In genomic region chr22:38416621-38417251, GRCh38 we compare ENCODE assay signal across 1 cellular context.
TF ChIP-seq lines count a peak whose summit lies in the region.

No MANE protein-coding gene starts in this region.

TF ChIP-seq in HepG2, 621 proteins besides CTCF, POLR2A, EP300 and RAD21 (continued from another document):
- TF ChIP-seq SAP130 (CRISPR knock-in tag; IDR thresholded peaks at IDR 0.05; ENCODE audit: low read depth) = no peak
- TF ChIP-seq, protein P1, sequence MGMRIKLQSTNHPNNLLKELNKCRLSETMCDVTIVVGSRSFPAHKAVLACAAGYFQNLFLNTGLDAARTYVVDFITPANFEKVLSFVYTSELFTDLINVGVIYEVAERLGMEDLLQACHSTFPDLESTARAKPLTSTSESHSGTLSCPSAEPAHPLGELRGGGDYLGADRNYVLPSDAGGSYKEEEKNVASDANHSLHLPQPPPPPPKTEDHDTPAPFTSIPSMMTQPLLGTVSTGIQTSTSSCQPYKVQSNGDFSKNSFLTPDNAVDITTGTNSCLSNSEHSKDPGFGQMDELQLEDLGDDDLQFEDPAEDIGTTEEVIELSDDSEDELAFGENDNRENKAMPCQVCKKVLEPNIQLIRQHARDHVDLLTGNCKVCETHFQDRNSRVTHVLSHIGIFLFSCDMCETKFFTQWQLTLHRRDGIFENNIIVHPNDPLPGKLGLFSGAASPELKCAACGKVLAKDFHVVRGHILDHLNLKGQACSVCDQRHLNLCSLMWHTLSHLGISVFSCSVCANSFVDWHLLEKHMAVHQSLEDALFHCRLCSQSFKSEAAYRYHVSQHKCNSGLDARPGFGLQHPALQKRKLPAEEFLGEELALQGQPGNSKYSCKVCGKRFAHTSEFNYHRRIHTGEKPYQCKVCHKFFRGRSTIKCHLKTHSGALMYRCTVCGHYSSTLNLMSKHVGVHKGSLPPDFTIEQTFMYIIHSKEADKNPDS (CRISPR knock-in tag; IDR thresholded peaks at IDR 0.05) = no peak
- no peak for TF ChIP-seq ZNF646 (CRISPR knock-in tag; IDR thresholded peaks at IDR 0.05)
- TF ChIP-seq STAT5B (CRISPR knock-in tag; IDR thresholded peaks at IDR 0.05) = no peak
- TF ChIP-seq ZNF329 (CRISPR knock-in tag; IDR thresholded peaks at IDR 0.05; ENCODE audit: low read depth) = no peak
- TF ChIP-seq, protein P2, sequence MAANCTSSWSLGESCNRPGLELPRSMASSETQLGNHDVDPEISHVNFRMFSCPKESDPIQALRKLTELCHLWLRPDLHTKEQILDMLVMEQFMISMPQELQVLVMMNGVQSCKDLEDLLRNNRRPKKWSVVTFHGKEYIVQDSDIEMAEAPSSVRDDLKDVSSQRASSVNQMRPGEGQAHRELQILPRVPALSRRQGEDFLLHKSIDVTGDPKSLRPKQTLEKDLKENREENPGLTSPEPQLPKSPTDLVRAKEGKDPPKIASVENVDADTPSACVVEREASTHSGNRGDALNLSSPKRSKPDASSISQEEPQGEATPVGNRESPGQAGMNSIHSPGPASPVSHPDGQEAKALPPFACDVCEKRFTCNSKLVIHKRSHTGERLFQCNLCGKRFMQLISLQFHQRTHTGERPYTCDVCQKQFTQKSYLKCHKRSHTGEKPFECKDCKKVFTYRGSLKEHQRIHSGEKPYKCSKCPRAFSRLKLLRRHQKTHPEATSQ (CRISPR knock-in tag; IDR thresholded peaks at IDR 0.05; ENCODE audit: borderline replicate concordance) = no peak
- no peak for TF ChIP-seq ZNF766 (CRISPR knock-in tag; IDR thresholded peaks at IDR 0.05; ENCODE audit: borderline replicate concordance)
- no peak for TF ChIP-seq ZNF570 (CRISPR knock-in tag; IDR thresholded peaks at IDR 0.05; ENCODE audit: borderline replicate concordance)
- TF ChIP-seq ZNF629 (CRISPR knock-in tag; conservative IDR thresholded peaks at IDR 0.05) = no peak
- no peak for TF ChIP-seq ZEB1 (IDR thresholded peaks at IDR 0.05; ENCODE audit: insufficient replicate concordance, low read depth)
- no peak for TF ChIP-seq ZFP62 (CRISPR knock-in tag; IDR thresholded peaks at IDR 0.05)
- TF ChIP-seq ZNF740 (CRISPR knock-in tag; IDR thresholded peaks at IDR 0.05) = no peak
